Comparison of ENCODE assay signal across 1 cellular context in the genomic region with DNA sequence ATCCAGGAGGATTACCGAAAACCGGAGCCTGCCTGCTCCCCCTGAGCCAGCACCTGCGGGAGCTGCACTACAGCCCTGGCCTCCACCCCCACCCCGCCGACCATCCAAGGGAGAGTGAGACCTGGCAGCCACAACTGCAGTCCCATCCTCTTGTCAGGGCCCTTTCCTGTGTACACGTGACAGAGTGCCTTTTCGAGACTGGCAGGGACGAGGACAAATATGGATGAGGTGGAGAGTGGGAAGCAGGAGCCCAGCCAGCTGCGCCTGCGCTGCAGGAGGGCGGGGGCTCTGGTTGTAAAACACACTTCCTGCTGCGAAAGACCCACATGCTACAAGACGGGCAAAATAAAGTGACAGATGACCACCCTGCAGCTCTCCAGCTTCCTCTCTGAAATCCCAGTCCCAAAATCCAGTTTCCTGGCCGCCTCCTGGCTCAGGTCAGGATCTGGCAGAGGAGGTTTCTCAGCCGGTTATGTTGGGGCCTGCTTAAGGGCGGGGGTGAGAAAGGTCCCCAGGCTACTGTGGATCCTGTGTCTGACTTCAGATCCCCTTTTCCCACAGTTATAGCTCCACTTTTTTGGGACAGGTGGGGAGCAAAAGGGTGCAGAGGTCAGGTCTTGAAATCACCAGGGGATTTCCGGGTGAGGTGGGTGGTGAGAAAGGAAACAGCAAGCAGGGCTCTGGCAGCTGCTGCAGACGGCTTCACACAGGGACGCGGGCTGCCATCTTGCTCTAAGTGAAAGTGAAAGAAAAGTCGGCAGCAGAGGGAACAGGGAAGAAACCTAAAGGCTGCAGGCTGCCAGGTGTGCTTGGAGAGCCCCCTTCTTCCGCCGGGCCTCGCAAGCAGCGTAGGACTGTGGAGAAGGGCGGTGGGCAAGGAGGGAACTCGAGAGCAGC.
TF ChIP-seq lines count a peak whose summit lies in the region.

A gene with protein sequence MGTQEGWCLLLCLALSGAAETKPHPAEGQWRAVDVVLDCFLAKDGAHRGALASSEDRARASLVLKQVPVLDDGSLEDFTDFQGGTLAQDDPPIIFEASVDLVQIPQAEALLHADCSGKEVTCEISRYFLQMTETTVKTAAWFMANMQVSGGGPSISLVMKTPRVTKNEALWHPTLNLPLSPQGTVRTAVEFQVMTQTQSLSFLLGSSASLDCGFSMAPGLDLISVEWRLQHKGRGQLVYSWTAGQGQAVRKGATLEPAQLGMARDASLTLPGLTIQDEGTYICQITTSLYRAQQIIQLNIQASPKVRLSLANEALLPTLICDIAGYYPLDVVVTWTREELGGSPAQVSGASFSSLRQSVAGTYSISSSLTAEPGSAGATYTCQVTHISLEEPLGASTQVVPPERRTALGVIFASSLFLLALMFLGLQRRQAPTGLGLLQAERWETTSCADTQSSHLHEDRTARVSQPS (plus strand): TSS at position 695 of the 897 bp plus-strand sequence. CDS start 207 bp downstream, outside the sequence.

TF ChIP-seq in HepG2, 621 proteins besides CTCF, POLR2A, EP300 and RAD21 (continued from another document and continues in another):
- TF ChIP-seq, protein P1, sequence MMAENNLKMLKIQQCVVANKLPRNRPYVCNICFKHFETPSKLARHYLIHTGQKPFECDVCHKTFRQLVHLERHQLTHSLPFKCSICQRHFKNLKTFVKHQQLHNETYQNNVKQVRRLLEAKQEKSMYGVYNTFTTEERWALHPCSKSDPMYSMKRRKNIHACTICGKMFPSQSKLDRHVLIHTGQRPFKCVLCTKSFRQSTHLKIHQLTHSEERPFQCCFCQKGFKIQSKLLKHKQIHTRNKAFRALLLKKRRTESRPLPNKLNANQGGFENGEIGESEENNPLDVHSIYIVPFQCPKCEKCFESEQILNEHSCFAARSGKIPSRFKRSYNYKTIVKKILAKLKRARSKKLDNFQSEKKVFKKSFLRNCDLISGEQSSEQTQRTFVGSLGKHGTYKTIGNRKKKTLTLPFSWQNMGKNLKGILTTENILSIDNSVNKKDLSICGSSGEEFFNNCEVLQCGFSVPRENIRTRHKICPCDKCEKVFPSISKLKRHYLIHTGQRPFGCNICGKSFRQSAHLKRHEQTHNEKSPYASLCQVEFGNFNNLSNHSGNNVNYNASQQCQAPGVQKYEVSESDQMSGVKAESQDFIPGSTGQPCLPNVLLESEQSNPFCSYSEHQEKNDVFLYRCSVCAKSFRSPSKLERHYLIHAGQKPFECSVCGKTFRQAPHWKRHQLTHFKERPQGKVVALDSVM (CRISPR knock-in tag; IDR thresholded peaks at IDR 0.05) = 0 out of 2 replicates have a peak, but pooled peaks have one; percentile 20
- TF ChIP-seq NR2F6 (IDR thresholded peaks at IDR 0.05) (no peak), NR2F6 (CRISPR knock-in tag; IDR thresholded peaks at IDR 0.05) (no peak; the same call in 1 of the 2 replicates), HCFC1 (IDR thresholded peaks at IDR 0.05; ENCODE audit: low read depth, low read length) (no peak), ARNT2 (CRISPR knock-in tag; IDR thresholded peaks at IDR 0.05; ENCODE audit: low read depth) (peak; percentile 28; the same call in 1 of the 2 replicates), POLR2G (IDR thresholded peaks at IDR 0.05; ENCODE audit: low read depth, low read length) (peak; percentile 83), ZNF317 (CRISPR knock-in tag; IDR thresholded peaks at IDR 0.05) (no peak; the same call in 1 of the 2 replicates), ZNF749 (CRISPR knock-in tag; IDR thresholded peaks at IDR 0.05; ENCODE audit: borderline replicate concordance) (no peak), NR1H2 (CRISPR knock-in tag; IDR thresholded peaks at IDR 0.05; ENCODE audit: borderline replicate concordance, low read depth) (no peak), ZNF337 (CRISPR knock-in tag; IDR thresholded peaks at IDR 0.05; ENCODE audit: borderline replicate concordance, low read depth) (peak; percentile 89), ZFAT (CRISPR knock-in tag; conservative IDR thresholded peaks at IDR 0.05) (no peak), ARNTL (CRISPR knock-in tag; IDR thresholded peaks at IDR 0.05) (peak; percentile 93), ZNF335 (CRISPR knock-in tag; IDR thresholded peaks at IDR 0.05) (peak; percentile 71), ZNF274 (CRISPR knock-in tag; IDR thresholded peaks at IDR 0.05) (0 out of 2 replicates have a peak, but pooled peaks have one; percentile 23), ZNF564 (CRISPR knock-in tag; IDR thresholded peaks at IDR 0.05) (peak; percentile 49; the same call in 1 of the 2 replicates), NONO (IDR thresholded peaks at IDR 0.05) (no peak), NONO (CRISPR knock-in tag; conservative IDR thresholded peaks at IDR 0.05) (peak; percentile 59), KLF9 (CRISPR knock-in tag; IDR thresholded peaks at IDR 0.05; ENCODE audit: low read depth) (no peak), ZNF709 (CRISPR knock-in tag; IDR thresholded peaks at IDR 0.05) (no peak), MXD4 (CRISPR knock-in tag; IDR thresholded peaks at IDR 0.05) (no peak; the same call in 1 of the 2 replicates), ZNF644 (CRISPR knock-in tag; IDR thresholded peaks at IDR 0.05; ENCODE audit: low read depth) (peak; percentile 43; the same call in 1 of the 2 replicates), CBX5 (CRISPR knock-in tag; IDR thresholded peaks at IDR 0.05; ENCODE audit: borderline replicate concordance) (0 out of 2 replicates have a peak, but pooled peaks have one; percentile 39), ADNP (CRISPR knock-in tag; IDR thresholded peaks at IDR 0.05) (no peak), ZNF737 (CRISPR knock-in tag; IDR thresholded peaks at IDR 0.05; ENCODE audit: borderline replicate concordance) (no peak), REL (CRISPR knock-in tag; conservative IDR thresholded peaks at IDR 0.05) (no peak), ZNF674 (CRISPR knock-in tag; IDR thresholded peaks at IDR 0.05; ENCODE audit: low read depth) (no peak), ZNF430 (CRISPR knock-in tag; IDR thresholded peaks at IDR 0.05) (peak; percentile 66; the same call in 1 of the 2 replicates), TSC22D2 (CRISPR knock-in tag; IDR thresholded peaks at IDR 0.05; ENCODE audit: borderline replicate concordance) (0 out of 2 replicates have a peak, but pooled peaks have one; percentile 20), RBFOX2 (IDR thresholded peaks at IDR 0.05; ENCODE audit: low read depth, low read length) (no peak; the same call in 1 of the 2 replicates), ZNF333 (CRISPR knock-in tag; IDR thresholded peaks at IDR 0.05; ENCODE audit: borderline replicate concordance) (no peak; the same call in 1 of the 2 replicates), ELF1 (CRISPR knock-in tag; IDR thresholded peaks at IDR 0.05) (peak; percentile 71; the same call in 1 of the 2 replicates), SP140L (CRISPR knock-in tag; IDR thresholded peaks at IDR 0.05; ENCODE audit: borderline replicate concordance) (no peak), ZEB1 (IDR thresholded peaks at IDR 0.05; ENCODE audit: insufficient replicate concordance, low read depth) (no peak), EHMT2 (IDR thresholded peaks at IDR 0.05; ENCODE audit: borderline replicate concordance, low read depth, low read length) (no peak), ZNF761 (CRISPR knock-in tag; conservative IDR thresholded peaks at IDR 0.05) (peak; percentile 74; the same call in 1 of the 2 replicates)
- TF ChIP-seq, protein P2, sequence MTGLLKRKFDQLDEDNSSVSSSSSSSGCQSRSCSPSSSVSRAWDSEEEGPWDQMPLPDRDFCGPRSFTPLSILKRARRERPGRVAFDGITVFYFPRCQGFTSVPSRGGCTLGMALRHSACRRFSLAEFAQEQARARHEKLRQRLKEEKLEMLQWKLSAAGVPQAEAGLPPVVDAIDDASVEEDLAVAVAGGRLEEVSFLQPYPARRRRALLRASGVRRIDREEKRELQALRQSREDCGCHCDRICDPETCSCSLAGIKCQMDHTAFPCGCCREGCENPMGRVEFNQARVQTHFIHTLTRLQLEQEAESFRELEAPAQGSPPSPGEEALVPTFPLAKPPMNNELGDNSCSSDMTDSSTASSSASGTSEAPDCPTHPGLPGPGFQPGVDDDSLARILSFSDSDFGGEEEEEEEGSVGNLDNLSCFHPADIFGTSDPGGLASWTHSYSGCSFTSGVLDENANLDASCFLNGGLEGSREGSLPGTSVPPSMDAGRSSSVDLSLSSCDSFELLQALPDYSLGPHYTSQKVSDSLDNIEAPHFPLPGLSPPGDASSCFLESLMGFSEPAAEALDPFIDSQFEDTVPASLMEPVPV (CRISPR knock-in tag; IDR thresholded peaks at IDR 0.05) = no peak; the same call in 1 of the 2 replicates
- TF ChIP-seq, protein P3, sequence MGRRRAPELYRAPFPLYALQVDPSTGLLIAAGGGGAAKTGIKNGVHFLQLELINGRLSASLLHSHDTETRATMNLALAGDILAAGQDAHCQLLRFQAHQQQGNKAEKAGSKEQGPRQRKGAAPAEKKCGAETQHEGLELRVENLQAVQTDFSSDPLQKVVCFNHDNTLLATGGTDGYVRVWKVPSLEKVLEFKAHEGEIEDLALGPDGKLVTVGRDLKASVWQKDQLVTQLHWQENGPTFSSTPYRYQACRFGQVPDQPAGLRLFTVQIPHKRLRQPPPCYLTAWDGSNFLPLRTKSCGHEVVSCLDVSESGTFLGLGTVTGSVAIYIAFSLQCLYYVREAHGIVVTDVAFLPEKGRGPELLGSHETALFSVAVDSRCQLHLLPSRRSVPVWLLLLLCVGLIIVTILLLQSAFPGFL (CRISPR knock-in tag; IDR thresholded peaks at IDR 0.05) = no peak
- TF ChIP-seq, protein P4, sequence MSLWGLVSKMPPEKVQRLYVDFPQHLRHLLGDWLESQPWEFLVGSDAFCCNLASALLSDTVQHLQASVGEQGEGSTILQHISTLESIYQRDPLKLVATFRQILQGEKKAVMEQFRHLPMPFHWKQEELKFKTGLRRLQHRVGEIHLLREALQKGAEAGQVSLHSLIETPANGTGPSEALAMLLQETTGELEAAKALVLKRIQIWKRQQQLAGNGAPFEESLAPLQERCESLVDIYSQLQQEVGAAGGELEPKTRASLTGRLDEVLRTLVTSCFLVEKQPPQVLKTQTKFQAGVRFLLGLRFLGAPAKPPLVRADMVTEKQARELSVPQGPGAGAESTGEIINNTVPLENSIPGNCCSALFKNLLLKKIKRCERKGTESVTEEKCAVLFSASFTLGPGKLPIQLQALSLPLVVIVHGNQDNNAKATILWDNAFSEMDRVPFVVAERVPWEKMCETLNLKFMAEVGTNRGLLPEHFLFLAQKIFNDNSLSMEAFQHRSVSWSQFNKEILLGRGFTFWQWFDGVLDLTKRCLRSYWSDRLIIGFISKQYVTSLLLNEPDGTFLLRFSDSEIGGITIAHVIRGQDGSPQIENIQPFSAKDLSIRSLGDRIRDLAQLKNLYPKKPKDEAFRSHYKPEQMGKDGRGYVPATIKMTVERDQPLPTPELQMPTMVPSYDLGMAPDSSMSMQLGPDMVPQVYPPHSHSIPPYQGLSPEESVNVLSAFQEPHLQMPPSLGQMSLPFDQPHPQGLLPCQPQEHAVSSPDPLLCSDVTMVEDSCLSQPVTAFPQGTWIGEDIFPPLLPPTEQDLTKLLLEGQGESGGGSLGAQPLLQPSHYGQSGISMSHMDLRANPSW (CRISPR knock-in tag; IDR thresholded peaks at IDR 0.05; ENCODE audit: borderline replicate concordance) = no peak
- TF ChIP-seq, protein P5, sequence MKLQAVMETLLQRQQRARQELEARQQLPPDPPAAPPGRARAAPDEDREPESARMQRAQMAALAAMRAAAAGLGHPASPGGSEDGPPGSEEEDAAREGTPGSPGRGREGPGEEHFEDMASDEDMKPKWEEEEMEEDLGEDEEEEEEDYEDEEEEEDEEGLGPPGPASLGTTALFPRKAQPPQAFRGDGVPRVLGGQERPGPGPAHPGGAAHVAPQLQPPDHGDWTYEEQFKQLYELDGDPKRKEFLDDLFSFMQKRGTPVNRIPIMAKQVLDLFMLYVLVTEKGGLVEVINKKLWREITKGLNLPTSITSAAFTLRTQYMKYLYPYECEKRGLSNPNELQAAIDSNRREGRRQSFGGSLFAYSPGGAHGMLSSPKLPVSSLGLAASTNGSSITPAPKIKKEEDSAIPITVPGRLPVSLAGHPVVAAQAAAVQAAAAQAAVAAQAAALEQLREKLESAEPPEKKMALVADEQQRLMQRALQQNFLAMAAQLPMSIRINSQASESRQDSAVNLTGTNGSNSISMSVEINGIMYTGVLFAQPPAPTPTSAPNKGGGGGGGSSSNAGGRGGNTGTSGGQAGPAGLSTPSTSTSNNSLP (IDR thresholded peaks at IDR 0.05; ENCODE audit: low read depth, low read length) = no peak
- TF ChIP-seq, protein P6, sequence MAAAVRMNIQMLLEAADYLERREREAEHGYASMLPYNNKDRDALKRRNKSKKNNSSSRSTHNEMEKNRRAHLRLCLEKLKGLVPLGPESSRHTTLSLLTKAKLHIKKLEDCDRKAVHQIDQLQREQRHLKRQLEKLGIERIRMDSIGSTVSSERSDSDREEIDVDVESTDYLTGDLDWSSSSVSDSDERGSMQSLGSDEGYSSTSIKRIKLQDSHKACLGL (CRISPR knock-in tag; IDR thresholded peaks at IDR 0.05) = peak; percentile 37; the same call in 1 of the 2 replicates
- TF ChIP-seq, protein P7, sequence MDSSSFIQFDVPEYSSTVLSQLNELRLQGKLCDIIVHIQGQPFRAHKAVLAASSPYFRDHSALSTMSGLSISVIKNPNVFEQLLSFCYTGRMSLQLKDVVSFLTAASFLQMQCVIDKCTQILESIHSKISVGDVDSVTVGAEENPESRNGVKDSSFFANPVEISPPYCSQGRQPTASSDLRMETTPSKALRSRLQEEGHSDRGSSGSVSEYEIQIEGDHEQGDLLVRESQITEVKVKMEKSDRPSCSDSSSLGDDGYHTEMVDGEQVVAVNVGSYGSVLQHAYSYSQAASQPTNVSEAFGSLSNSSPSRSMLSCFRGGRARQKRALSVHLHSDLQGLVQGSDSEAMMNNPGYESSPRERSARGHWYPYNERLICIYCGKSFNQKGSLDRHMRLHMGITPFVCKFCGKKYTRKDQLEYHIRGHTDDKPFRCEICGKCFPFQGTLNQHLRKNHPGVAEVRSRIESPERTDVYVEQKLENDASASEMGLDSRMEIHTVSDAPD (CRISPR knock-in tag; IDR thresholded peaks at IDR 0.05) = peak; percentile 51; the same call in 1 of the 2 replicates
- TF ChIP-seq, protein P8, sequence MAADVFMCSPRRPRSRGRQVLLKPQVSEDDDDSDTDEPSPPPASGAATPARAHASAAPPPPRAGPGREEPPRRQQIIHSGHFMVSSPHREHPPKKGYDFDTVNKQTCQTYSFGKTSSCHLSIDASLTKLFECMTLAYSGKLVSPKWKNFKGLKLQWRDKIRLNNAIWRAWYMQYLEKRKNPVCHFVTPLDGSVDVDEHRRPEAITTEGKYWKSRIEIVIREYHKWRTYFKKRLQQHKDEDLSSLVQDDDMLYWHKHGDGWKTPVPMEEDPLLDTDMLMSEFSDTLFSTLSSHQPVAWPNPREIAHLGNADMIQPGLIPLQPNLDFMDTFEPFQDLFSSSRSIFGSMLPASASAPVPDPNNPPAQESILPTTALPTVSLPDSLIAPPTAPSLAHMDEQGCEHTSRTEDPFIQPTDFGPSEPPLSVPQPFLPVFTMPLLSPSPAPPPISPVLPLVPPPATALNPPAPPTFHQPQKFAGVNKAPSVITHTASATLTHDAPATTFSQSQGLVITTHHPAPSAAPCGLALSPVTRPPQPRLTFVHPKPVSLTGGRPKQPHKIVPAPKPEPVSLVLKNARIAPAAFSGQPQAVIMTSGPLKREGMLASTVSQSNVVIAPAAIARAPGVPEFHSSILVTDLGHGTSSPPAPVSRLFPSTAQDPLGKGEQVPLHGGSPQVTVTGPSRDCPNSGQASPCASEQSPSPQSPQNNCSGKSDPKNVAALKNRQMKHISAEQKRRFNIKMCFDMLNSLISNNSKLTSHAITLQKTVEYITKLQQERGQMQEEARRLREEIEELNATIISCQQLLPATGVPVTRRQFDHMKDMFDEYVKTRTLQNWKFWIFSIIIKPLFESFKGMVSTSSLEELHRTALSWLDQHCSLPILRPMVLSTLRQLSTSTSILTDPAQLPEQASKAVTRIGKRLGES (CRISPR knock-in tag; IDR thresholded peaks at IDR 0.05; ENCODE audit: borderline replicate concordance) = no peak
